In genomic region chr11:76598426-76598839, GRCh38 we compare ENCODE assay signal across 8 cellular contexts.
DNase-seq lines count a peak whose midpoint lies in the region; ATAC-seq and TF ChIP-seq lines count a peak whose summit lies in the region.

No MANE protein-coding gene starts in this region.

- intact Hi-C loops in CD14-positive monocyte (cut with micrococcal nuclease): no loop called here

- DNase-seq in CD14-positive monocyte (ENCODE audit: low spot score): no peak
- peak; percentile 23 for DNase-seq in NOMO-1 treated with dmso at 0.1 percent for 144 hours (lab: John Stamatoyannopoulos, UW; ENCODE audit: unreplicated experiment)
- no peak for DNase-seq in chondrocyte (ENCODE audit: low spot score)
- peak; percentile 62 for DNase-seq in myocyte (ENCODE audit: low read depth)
- DNase-seq in NCI-H1105 treated with DMSO at 0.1 percent for 48 hours (lab: John Stamatoyannopoulos, UW): no peak

- peak; percentile 58 for TF ChIP-seq CTCF in CD14-positive monocyte (IDR thresholded peaks at IDR 0.05)
- TF ChIP-seq CTCF in chondrocyte (IDR thresholded peaks at IDR 0.05): peak; percentile 77

- H3K4me1 Mint-ChIP-seq in CD14-positive monocyte (peaks cover 2% of the 10 kb centered on the region), chondrocyte (ENCODE audit: low read depth) (peaks cover 27% of the 10 kb centered on the region)

- ATAC-seq in GM18867 (IDR thresholded peaks at IDR 0.05; ENCODE audit: unreplicated experiment): peak; percentile 51
- no peak for ATAC-seq in GM18870 (IDR thresholded peaks at IDR 0.05; ENCODE audit: unreplicated experiment)
- ATAC-seq in GM21381 (IDR thresholded peaks at IDR 0.05; ENCODE audit: unreplicated experiment): no peak

- H3K27me3 Mint-ChIP-seq in CD14-positive monocyte (ENCODE audit: low read depth in 3 of 3): peaks cover 7 to 15% (median 14%) of the 10 kb centered on the region in 3 donors
- H3K27me3 Mint-ChIP-seq in chondrocyte (ENCODE audit: low read depth): no peaks in the 10 kb centered on the region

- no peaks in the 10 kb centered on the region for H3K36me3 Mint-ChIP-seq in CD14-positive monocyte
- no peaks in the 10 kb centered on the region for H3K36me3 Mint-ChIP-seq in chondrocyte (ENCODE audit: low read depth)

- H3K9me3 Mint-ChIP-seq in CD14-positive monocyte (peaks cover 0 to 2% (median 0%) of the 10 kb centered on the region in 7 donors), chondrocyte (ENCODE audit: low read depth) (peaks cover 6% of the 10 kb centered on the region)

- H3K4me3 Mint-ChIP-seq in CD14-positive monocyte: no peak overlapping the region
- no peak overlapping the region for H3K4me3 Mint-ChIP-seq in chondrocyte (ENCODE audit: unreplicated experiment)

- H3K27ac Mint-ChIP-seq in CD14-positive monocyte (no peak overlapping the region), chondrocyte (ENCODE audit: unreplicated experiment) (no peak overlapping the region)

Comparison
In these comparisons a context has a peak if more than half of its experiments do, and no peak if none do; other contexts are left out.
1. DNase-seq: peak in NOMO-1 treated with dmso at 0.1 percent for 144 hours (single experiment) and myocyte (single experiment); none in CD14-positive monocyte (single experiment), chondrocyte (single experiment) and NCI-H1105 treated with DMSO at 0.1 percent for 48 hours (single experiment).